ENCODE assay signal across 8 cellular contexts in the genomic region with DNA sequence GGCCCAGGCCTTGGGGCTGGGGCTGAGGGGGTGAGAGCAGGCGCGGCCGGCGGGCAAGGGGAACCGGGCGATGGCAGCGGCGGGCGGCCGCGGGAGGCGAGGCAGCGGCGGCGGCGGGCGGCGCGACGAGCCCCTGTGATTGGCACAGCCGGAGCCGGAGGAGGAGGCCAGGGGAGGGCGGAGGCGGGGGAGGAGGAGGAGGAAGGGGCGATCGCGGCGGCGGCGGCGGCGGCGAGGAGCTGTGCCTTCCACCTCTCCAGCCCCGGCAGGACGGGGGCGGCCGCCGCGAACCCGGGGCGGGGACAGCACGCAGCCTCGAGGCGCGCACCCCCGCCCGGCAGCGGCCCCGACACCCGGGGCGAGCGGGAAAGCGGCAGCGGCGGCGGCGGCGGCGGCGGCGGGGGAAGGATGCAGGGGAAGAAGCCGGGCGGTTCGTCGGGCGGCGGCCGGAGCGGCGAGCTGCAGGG. TPM values are rescaled to one million over a fixed set of nuclear protein-coding genes. Genes with fewer than 3 reads are reported as not detected.
DNase-seq lines count a peak whose midpoint lies in the region; ATAC-seq, FAIRE-seq and TF ChIP-seq lines count a peak whose summit lies in the region.

TSS of gene SLCO3A1 (plus strand) at position 208 of the 467 bp plus-strand sequence.

- peaks cover 36% of the 10 kb centered on the region for H3K4me1 ChIP-seq in RWPE2 (ENCODE audit: insufficient read depth, poor library complexity, severe bottlenecking)
- H3K4me1 ChIP-seq in pancreas, result peaks cover 0 to 6% (median 5%) of the 10 kb centered on the region in 3 donors
- peaks cover 41 to 65% (median 60%) of the 10 kb centered on the region in 4 donors for H3K4me1 ChIP-seq in upper lobe of left lung

- no peak for TF ChIP-seq EP300 in upper lobe of left lung (IDR thresholded peaks at IDR 0.05)

- FAIRE-seq in pancreas (lab: Jason Lieb, UNC), result no peak

- TF ChIP-seq CTCF in RWPE2 (IDR thresholded peaks at IDR 0.05; ENCODE audit: poor library complexity, severe bottlenecking), result peak; percentile 93
- TF ChIP-seq CTCF in pancreas (IDR thresholded peaks at IDR 0.05), result no peak
- TF ChIP-seq CTCF in upper lobe of left lung (IDR thresholded peaks at IDR 0.05), result no peak

- DNase-seq in AML-193 (lab: John Stamatoyannopoulos, UW), result peak; percentile 30 to 48
- peak; percentile 81 for DNase-seq in RWPE2 (ENCODE audit: low spot score)
- DNase-seq in activated naive CD4-positive, alpha-beta T cell treated with anti-CD3 and anti-CD28 coated beads, Interleukin-2, amount 50 U/mL, for 16 hours, result peak; percentile 71
- peak; percentile 91 for DNase-seq in Right ventricle myocardium superior
- peak; percentile 44 to 85 (median 70) for DNase-seq in pancreas
- DNase-seq in upper lobe of left lung, result peak; percentile 84 to 96

- H3K36me3 ChIP-seq in RWPE2 (ENCODE audit: low read depth), result no peaks in the 10 kb centered on the region
- H3K36me3 ChIP-seq in pancreas, result no peaks in the 10 kb centered on the region
- H3K36me3 ChIP-seq in upper lobe of left lung, result peaks cover 0 to under 1% (median 0%) of the 10 kb centered on the region in 4 donors

- ATAC-seq in GM19351 (IDR thresholded peaks at IDR 0.05; ENCODE audit: unreplicated experiment) (peak; percentile 5), HG03457 (IDR thresholded peaks at IDR 0.05; ENCODE audit: unreplicated experiment) (peak; percentile 11), RWPE2 (ENCODE audit: low read depth) (peak; percentile 40), Right ventricle myocardium superior (ENCODE audit: poor library complexity) (peak; percentile 56), pancreas (peak; percentile 45 to 68 (median 52)), upper lobe of left lung (ENCODE audit: low FRiP score in 2 of 2) (peak; percentile 2 to 75)

- peak within 1 kb of the TSS; percentile 79 for H3K27ac ChIP-seq in RWPE2 (ENCODE audit: poor library complexity, severe bottlenecking)
- H3K27ac ChIP-seq in pancreas, result peak within 1 kb of the TSS; percentile 22 to 85 (median 76)
- H3K27ac ChIP-seq in upper lobe of left lung, result peak within 1 kb of the TSS; percentile 89 to 97 (median 94)

- 0 to 1% methylated on average over 12 to 70 of the region's 70 CpGs for WGBS in pancreas, 2 donors
- WGBS in upper lobe of left lung, 2 donors, result 1 to 2% methylated on average over 36 to 40 of the region's 70 CpGs

- peak within 1 kb of the TSS; percentile 97 for H3K4me3 ChIP-seq in RWPE2 (ENCODE audit: severe bottlenecking)
- peak within 1 kb of the TSS; percentile 38 to 69 (median 53) for H3K4me3 ChIP-seq in pancreas
- H3K4me3 ChIP-seq in upper lobe of left lung, result peak within 1 kb of the TSS; percentile 51 to 79 (median 71)

- H3K9me3 ChIP-seq in RWPE2 (ENCODE audit: severe bottlenecking) (no peaks in the 10 kb centered on the region), pancreas (no peaks in the 10 kb centered on the region), upper lobe of left lung (no peaks in the 10 kb centered on the region)

- peak in 2 of 4 donors; percentile 37 to 41 for TF ChIP-seq POLR2A in upper lobe of left lung (IDR thresholded peaks at IDR 0.05)

- intact Hi-C loops in Right ventricle myocardium superior (cut with DNase I) (loop anchor here (5.0 kb wide), 2 partner anchors 224 to 551 kb away; no protein-coding TSS in a partner anchor), pancreas (cut with DNase I) (no loop called here)

- H3K27me3 ChIP-seq in RWPE2 (ENCODE audit: insufficient read depth, poor library complexity, severe bottlenecking), result no peaks in the 10 kb centered on the region
- H3K27me3 ChIP-seq in pancreas, result no peaks in the 10 kb centered on the region
- H3K27me3 ChIP-seq in upper lobe of left lung, result no peaks in the 10 kb centered on the region

RNA-seq across cellular contexts. Expression of gene SLCO3A1, which starts in this region (rescaled TPM):
- 46.6 TPM for total RNA-seq in Right ventricle myocardium superior
- 10 to 100 TPM in 1 of 6 donors, 1 to 10 TPM in 5; 3.4 to 15.5 (median 4.2) TPM for total RNA-seq in pancreas
- polyA plus RNA-seq in pancreas, result 1 to 10 TPM; 8.6 to 9.4 TPM
- 10 to 100 TPM; 29.3 to 56.6 (median 46.7) TPM for total RNA-seq in upper lobe of left lung

Comparison
In these comparisons a context has a peak if more than half of its experiments do, and no peak if none do; other contexts are left out.
1. Peak in every context shown above with its lines: DNase-seq, ATAC-seq, H3K4me3 ChIP-seq and H3K27ac ChIP-seq.
2. DNase-seq: peak in every context shown above with its lines; median percentile 91 in Right ventricle myocardium superior; 90 in upper lobe of left lung; 81 in RWPE2; 71 in activated naive CD4-positive, alpha-beta T cell treated with anti-CD3 and anti-CD28 coated beads, Interleukin-2, amount 50 U/mL, for 16 hours; 70 in pancreas; 39 in AML-193.
3. ATAC-seq: peak in every context shown above with its lines; median percentile 56 in Right ventricle myocardium superior; 52 in pancreas; 40 in RWPE2; 38 in upper lobe of left lung; 11 in HG03457; 5 in GM19351.